26 cellular contexts compared by ENCODE assay signal in the genomic region with DNA sequence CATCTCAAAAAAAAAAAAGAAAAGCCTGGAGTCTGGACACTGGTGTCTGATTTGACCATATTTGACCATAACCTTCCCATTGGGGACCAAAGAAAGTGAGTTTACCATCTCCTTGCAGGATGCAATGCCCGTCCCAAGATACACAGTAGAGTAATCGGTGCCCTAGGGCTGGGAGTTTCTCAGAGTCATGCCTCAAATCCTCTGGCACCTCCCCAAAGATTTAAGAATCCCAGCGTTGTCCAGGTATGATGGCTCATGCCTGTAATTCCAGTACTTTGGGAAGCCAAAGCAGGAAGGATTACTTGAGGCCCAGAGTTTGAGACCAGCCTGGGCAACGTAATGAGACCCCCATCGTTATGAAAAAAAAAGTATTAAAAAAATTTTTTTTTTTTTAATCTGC. TPM values are rescaled to one million over a fixed set of nuclear protein-coding genes. Genes with fewer than 3 reads are reported as not detected.
DNase-seq lines count a peak whose midpoint lies in the region; ATAC-seq and TF ChIP-seq lines count a peak whose summit lies in the region.
"Had no signal": no experiment of that assay in that cellular context is flagged by ENCODE, and none has a peak within 500 bp of the region (broad histone marks: within the 10 kb centered on the region; RNA-seq: fewer than 3 reads in every experiment).

No MANE protein-coding gene starts in this region.

- CTCF ChIA-PET in PC-9 (lab: Charles Lee), result interaction anchor here (1.7 kb wide), 1 partner anchor 80 kb away, joined by 4 read pairs; no protein-coding TSS in a partner anchor

- no peak overlapping the region for H3K4me3 ChIP-seq in PC-9
- no peak overlapping the region for H3K4me3 ChIP-seq in prostate gland
- H3K4me3 ChIP-seq in upper lobe of right lung, result no peak overlapping the region
- H3K4me3 ChIP-seq: heart left ventricle had no signal

- H3K27ac Mint-ChIP-seq in natural killer cell, result no peak overlapping the region
- H3K27ac Mint-ChIP-seq: activated naive CD8-positive, alpha-beta T cell treated with anti-CD3 and anti-CD28 coated beads for 36 hours; naive thymus-derived CD8-positive, alpha-beta T cell; progenitor cell of endocrine pancreas had no signal

- H3K9me3 ChIP-seq in PC-9 (ENCODE audit: insufficient read depth, low read depth), result no peaks in the 10 kb centered on the region
- no peaks in the 10 kb centered on the region for H3K9me3 ChIP-seq in prostate gland
- H3K9me3 ChIP-seq in upper lobe of right lung, result no peaks in the 10 kb centered on the region
- H3K9me3 ChIP-seq: heart left ventricle had no signal

- H3K9me2 ChIP-seq in PC-9 (ENCODE audit: insufficient read depth), result no peaks in the 10 kb centered on the region

- WGBS in prostate gland, result 42% methylated on average over 5 of the region's 5 CpGs

- POLR2A ChIA-PET in PC-9 (lab: Charles Lee; ENCODE audit: unreplicated experiment), result interaction anchor here (0.6 to 1.0 kb wide), 3 partner anchors 44 to 79 kb away, joined by 4 to 7 read pairs (median 6); no protein-coding TSS in a partner anchor

- H3K36me3 ChIP-seq in PC-9 (ENCODE audit: low read depth) (no peaks in the 10 kb centered on the region), prostate gland (no peaks in the 10 kb centered on the region), upper lobe of right lung (no peaks in the 10 kb centered on the region)
- H3K36me3 ChIP-seq: heart left ventricle had no signal

- TF ChIP-seq CTCF in PC-9 (conservative IDR thresholded peaks at IDR 0.05) (no peak), prostate gland (IDR thresholded peaks at IDR 0.05) (no peak), upper lobe of right lung (IDR thresholded peaks at IDR 0.05) (no peak), natural killer cell (IDR thresholded peaks at IDR 0.05) (no peak)

- no peaks in the 10 kb centered on the region for H3K9me3 Mint-ChIP-seq in natural killer cell
- H3K9me3 Mint-ChIP-seq: activated naive CD8-positive, alpha-beta T cell treated with anti-CD3 and anti-CD28 coated beads for 36 hours; naive thymus-derived CD8-positive, alpha-beta T cell had no signal

- no peak overlapping the region for H3K4me3 Mint-ChIP-seq in natural killer cell
- H3K4me3 Mint-ChIP-seq: activated naive CD8-positive, alpha-beta T cell treated with anti-CD3 and anti-CD28 coated beads for 36 hours; naive thymus-derived CD8-positive, alpha-beta T cell had no signal

- H2AFZ ChIP-seq in PC-9, result no peak overlapping the region

- peaks cover 32 to 37% of the 10 kb centered on the region in 2 donors for H3K27me3 Mint-ChIP-seq in natural killer cell (ENCODE audit: low read depth in 2 of 2)

- TF ChIP-seq POLR2A in prostate gland (IDR thresholded peaks at IDR 0.05), result no peak

- peaks cover 0 to 17% of the 10 kb centered on the region in 2 donors for H3K4me1 Mint-ChIP-seq in natural killer cell

- no peaks in the 10 kb centered on the region for H3K79me2 ChIP-seq in PC-9 (ENCODE audit: low read depth)

- peak; percentile 47 to 53 for DNase-seq in PC-9
- peak; percentile 38 for DNase-seq in prostate gland (ENCODE audit: low spot score)
- no peak for DNase-seq in upper lobe of right lung
- DNase-seq in GF-D8 (lab: John Stamatoyannopoulos, UW), result no peak
- DNase-seq in NCI-H2107 (lab: John Stamatoyannopoulos, UW), result no peak
- no peak for DNase-seq in natural killer cell
- DNase-seq: ACHN; activated CD4-positive, alpha-beta T cell treated with anti-CD3 and anti-CD28 coated beads for 48 hours; activated CD8-positive, alpha-beta memory T cell treated with anti-CD3 and anti-CD28 coated beads for 24 hours; activated effector memory CD4-positive, alpha-beta T cell treated with Interleukin-2 at 50 U/mL for 16 hours; activated naive CD8-positive, alpha-beta T cell treated with anti-CD3 and anti-CD28 coated beads for 36 hours; activated T-cell treated with anti-CD3 and anti-CD28 coated beads for 4 hours; anterior cingulate cortex; effector CD4-positive, alpha-beta T cell; foreskin fibroblast; heart left ventricle; KG1; naive thymus-derived CD8-positive, alpha-beta T cell; NCI-H526 treated with DMSO at 0.1 percent for 48 hours; NK-92 treated with Interleukin-12 subunit alpha and Interleukin-12 subunit beta, amount 100 ng/mL, for 24 hours; nucleus accumbens; stimulated activated CD4-positive, alpha-beta T cell treated with anti-CD3 and anti-CD28 coated beads, Interleukin-4, amount 100 ng/mL, for 4 hours; T1000 had no signal

- H3F3A ChIP-seq in PC-9 (ENCODE audit: insufficient read depth, low read depth), result peaks cover 43% of the 10 kb centered on the region

- TSS peak; percentile 60 for BruUV-seq in PC-9 (replicated peaks; lab: Mats Ljungman, UMichigan)

- peak; percentile 32 for ATAC-seq in esophagus mucosa
- ATAC-seq in upper lobe of right lung, result no peak
- no peak for ATAC-seq in natural killer cell
- ATAC-seq: naive thymus-derived CD8-positive, alpha-beta T cell; Panc1 had no signal

- H3K27me3 ChIP-seq in PC-9 (ENCODE audit: insufficient read depth, low read depth), result no peaks in the 10 kb centered on the region
- H3K27me3 ChIP-seq in prostate gland (replicated peaks; ENCODE audit: insufficient read depth), result no peaks in the 10 kb centered on the region
- H3K27me3 ChIP-seq in upper lobe of right lung, result peaks cover 9% of the 10 kb centered on the region

- no peaks in the 10 kb centered on the region for H4K20me1 ChIP-seq in PC-9 (ENCODE audit: insufficient read depth)

- H3K36me3 Mint-ChIP-seq in natural killer cell, result no peaks in the 10 kb centered on the region
- H3K36me3 Mint-ChIP-seq: activated naive CD8-positive, alpha-beta T cell treated with anti-CD3 and anti-CD28 coated beads for 36 hours had no signal

- peak overlapping the region; percentile 90 for H3K27ac ChIP-seq in PC-9
- peak overlapping the region; percentile 76 to 82 for H3K27ac ChIP-seq in prostate gland
- H3K27ac ChIP-seq in upper lobe of right lung, result peak overlapping the region; percentile 65

- peak overlapping the region; percentile 89 for H3K4me2 ChIP-seq in PC-9

- H3K4me1 ChIP-seq in PC-9 (replicated peaks; ENCODE audit: insufficient read depth) (peaks cover 49% of the 10 kb centered on the region), prostate gland (replicated peaks) (peaks cover 15% of the 10 kb centered on the region), upper lobe of right lung (peaks cover 25% of the 10 kb centered on the region)

- intact Hi-C loops in PC-9 (cut with micrococcal nuclease; ENCODE audit: unreplicated experiment), result no loop called here
- intact Hi-C loops in prostate gland (cut with DNase I), result no loop called here
- intact Hi-C loops in upper lobe of right lung (cut with DNase I), result no loop called here
- intact Hi-C loops in natural killer cell (cut with micrococcal nuclease), result no loop called here

RNA-seq across cellular contexts. Expression of gene PITPNM3, which starts 5.0 kb away (rescaled TPM):
- total RNA-seq in PC-9 (2021) (16.9 and 17.3 TPM in 2 replicates), esophagus mucosa (20.1 TPM), prostate gland (1 to 10 TPM; 5.3 to 7.9 TPM), upper lobe of right lung (15.6 TPM), natural killer cell (under 1 TPM; 0.42 to 0.75 (median 0.50) TPM)

Comparison
In these comparisons a context has a peak if more than half of its experiments do, and no peak if none do; other contexts are left out.
1. DNase-seq: peak in PC-9 (2 of 2) and prostate gland (single experiment); none in upper lobe of right lung (single experiment), GF-D8 (single experiment), NCI-H2107 (single experiment) and natural killer cell (single experiment).
2. Peak in every context shown above with its lines, with median percentiles within 50 percentile points of each other: H3K27ac ChIP-seq.